ENCODE assay signal across 2 cellular contexts in the genomic region with DNA sequence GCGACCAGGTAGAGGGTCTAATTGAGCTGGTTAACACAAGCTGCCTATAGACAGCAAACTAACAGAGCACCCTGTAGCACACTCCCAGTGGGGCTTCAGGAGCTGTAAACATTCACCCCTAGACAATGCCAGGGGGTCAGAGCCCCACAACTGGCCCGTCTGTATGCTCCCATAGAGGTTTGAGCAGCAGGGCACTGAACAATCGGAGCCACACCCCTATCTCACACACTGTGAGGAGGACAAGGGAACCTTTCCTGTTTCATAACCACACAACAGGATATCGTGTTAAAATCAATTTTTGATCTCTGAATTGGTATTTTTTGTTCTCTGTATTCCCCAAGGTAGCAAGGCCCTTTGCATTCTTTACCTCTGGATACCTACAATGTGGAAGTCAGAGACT.
TF ChIP-seq lines count a peak whose summit lies in the region.

No MANE protein-coding gene starts in this region.

TF ChIP-seq in GM23338, 12 proteins besides CTCF, POLR2A, EP300 and RAD21:
- TF ChIP-seq ZNF114 (CRISPR knock-in tag; IDR thresholded peaks at IDR 0.05) (no peak), POLR2AphosphoS5 (IDR thresholded peaks at IDR 0.05; ENCODE audit: low read depth) (no peak), CREB1 (CRISPR knock-in tag; IDR thresholded peaks at IDR 0.05; ENCODE audit: low read depth) (no peak)
- TF ChIP-seq, protein P1, sequence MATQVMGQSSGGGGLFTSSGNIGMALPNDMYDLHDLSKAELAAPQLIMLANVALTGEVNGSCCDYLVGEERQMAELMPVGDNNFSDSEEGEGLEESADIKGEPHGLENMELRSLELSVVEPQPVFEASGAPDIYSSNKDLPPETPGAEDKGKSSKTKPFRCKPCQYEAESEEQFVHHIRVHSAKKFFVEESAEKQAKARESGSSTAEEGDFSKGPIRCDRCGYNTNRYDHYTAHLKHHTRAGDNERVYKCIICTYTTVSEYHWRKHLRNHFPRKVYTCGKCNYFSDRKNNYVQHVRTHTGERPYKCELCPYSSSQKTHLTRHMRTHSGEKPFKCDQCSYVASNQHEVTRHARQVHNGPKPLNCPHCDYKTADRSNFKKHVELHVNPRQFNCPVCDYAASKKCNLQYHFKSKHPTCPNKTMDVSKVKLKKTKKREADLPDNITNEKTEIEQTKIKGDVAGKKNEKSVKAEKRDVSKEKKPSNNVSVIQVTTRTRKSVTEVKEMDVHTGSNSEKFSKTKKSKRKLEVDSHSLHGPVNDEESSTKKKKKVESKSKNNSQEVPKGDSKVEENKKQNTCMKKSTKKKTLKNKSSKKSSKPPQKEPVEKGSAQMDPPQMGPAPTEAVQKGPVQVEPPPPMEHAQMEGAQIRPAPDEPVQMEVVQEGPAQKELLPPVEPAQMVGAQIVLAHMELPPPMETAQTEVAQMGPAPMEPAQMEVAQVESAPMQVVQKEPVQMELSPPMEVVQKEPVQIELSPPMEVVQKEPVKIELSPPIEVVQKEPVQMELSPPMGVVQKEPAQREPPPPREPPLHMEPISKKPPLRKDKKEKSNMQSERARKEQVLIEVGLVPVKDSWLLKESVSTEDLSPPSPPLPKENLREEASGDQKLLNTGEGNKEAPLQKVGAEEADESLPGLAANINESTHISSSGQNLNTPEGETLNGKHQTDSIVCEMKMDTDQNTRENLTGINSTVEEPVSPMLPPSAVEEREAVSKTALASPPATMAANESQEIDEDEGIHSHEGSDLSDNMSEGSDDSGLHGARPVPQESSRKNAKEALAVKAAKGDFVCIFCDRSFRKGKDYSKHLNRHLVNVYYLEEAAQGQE (IDR thresholded peaks at IDR 0.05; ENCODE audit: unreplicated experiment), result no peak

TF ChIP-seq in H1, 55 proteins besides CTCF, POLR2A, EP300 and RAD21:
- TF ChIP-seq BRCA1 (IDR thresholded peaks at IDR 0.05; ENCODE audit: low read depth, low read length), result no peak
- TF ChIP-seq, protein P2, sequence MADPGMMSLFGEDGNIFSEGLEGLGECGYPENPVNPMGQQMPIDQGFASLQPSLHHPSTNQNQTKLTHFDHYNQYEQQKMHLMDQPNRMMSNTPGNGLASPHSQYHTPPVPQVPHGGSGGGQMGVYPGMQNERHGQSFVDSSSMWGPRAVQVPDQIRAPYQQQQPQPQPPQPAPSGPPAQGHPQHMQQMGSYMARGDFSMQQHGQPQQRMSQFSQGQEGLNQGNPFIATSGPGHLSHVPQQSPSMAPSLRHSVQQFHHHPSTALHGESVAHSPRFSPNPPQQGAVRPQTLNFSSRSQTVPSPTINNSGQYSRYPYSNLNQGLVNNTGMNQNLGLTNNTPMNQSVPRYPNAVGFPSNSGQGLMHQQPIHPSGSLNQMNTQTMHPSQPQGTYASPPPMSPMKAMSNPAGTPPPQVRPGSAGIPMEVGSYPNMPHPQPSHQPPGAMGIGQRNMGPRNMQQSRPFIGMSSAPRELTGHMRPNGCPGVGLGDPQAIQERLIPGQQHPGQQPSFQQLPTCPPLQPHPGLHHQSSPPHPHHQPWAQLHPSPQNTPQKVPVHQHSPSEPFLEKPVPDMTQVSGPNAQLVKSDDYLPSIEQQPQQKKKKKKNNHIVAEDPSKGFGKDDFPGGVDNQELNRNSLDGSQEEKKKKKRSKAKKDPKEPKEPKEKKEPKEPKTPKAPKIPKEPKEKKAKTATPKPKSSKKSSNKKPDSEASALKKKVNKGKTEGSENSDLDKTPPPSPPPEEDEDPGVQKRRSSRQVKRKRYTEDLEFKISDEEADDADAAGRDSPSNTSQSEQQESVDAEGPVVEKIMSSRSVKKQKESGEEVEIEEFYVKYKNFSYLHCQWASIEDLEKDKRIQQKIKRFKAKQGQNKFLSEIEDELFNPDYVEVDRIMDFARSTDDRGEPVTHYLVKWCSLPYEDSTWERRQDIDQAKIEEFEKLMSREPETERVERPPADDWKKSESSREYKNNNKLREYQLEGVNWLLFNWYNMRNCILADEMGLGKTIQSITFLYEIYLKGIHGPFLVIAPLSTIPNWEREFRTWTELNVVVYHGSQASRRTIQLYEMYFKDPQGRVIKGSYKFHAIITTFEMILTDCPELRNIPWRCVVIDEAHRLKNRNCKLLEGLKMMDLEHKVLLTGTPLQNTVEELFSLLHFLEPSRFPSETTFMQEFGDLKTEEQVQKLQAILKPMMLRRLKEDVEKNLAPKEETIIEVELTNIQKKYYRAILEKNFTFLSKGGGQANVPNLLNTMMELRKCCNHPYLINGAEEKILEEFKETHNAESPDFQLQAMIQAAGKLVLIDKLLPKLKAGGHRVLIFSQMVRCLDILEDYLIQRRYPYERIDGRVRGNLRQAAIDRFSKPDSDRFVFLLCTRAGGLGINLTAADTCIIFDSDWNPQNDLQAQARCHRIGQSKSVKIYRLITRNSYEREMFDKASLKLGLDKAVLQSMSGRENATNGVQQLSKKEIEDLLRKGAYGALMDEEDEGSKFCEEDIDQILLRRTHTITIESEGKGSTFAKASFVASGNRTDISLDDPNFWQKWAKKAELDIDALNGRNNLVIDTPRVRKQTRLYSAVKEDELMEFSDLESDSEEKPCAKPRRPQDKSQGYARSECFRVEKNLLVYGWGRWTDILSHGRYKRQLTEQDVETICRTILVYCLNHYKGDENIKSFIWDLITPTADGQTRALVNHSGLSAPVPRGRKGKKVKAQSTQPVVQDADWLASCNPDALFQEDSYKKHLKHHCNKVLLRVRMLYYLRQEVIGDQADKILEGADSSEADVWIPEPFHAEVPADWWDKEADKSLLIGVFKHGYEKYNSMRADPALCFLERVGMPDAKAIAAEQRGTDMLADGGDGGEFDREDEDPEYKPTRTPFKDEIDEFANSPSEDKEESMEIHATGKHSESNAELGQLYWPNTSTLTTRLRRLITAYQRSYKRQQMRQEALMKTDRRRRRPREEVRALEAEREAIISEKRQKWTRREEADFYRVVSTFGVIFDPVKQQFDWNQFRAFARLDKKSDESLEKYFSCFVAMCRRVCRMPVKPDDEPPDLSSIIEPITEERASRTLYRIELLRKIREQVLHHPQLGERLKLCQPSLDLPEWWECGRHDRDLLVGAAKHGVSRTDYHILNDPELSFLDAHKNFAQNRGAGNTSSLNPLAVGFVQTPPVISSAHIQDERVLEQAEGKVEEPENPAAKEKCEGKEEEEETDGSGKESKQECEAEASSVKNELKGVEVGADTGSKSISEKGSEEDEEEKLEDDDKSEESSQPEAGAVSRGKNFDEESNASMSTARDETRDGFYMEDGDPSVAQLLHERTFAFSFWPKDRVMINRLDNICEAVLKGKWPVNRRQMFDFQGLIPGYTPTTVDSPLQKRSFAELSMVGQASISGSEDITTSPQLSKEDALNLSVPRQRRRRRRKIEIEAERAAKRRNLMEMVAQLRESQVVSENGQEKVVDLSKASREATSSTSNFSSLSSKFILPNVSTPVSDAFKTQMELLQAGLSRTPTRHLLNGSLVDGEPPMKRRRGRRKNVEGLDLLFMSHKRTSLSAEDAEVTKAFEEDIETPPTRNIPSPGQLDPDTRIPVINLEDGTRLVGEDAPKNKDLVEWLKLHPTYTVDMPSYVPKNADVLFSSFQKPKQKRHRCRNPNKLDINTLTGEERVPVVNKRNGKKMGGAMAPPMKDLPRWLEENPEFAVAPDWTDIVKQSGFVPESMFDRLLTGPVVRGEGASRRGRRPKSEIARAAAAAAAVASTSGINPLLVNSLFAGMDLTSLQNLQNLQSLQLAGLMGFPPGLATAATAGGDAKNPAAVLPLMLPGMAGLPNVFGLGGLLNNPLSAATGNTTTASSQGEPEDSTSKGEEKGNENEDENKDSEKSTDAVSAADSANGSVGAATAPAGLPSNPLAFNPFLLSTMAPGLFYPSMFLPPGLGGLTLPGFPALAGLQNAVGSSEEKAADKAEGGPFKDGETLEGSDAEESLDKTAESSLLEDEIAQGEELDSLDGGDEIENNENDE (IDR thresholded peaks at IDR 0.05; ENCODE audit: insufficient replicate concordance, low read length), result no peak
- TF ChIP-seq, protein P3, sequence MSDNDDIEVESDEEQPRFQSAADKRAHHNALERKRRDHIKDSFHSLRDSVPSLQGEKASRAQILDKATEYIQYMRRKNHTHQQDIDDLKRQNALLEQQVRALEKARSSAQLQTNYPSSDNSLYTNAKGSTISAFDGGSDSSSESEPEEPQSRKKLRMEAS (IDR thresholded peaks at IDR 0.05), result no peak
- TF ChIP-seq GTF2F1 (IDR thresholded peaks at IDR 0.05; ENCODE audit: borderline replicate concordance, low read depth, low read length), result no peak
- TF ChIP-seq KDM1A (IDR thresholded peaks at IDR 0.05; ENCODE audit: borderline replicate concordance, low read length), result no peak
- no peak for TF ChIP-seq RFX5 (IDR thresholded peaks at IDR 0.05; ENCODE audit: borderline replicate concordance, low read depth, low read length)
- TF ChIP-seq BCL11A (IDR thresholded peaks at IDR 0.05; ENCODE audit: low read depth in 2 of 2, low read length in 2 of 2), result no peak
- TF ChIP-seq CBX5 (IDR thresholded peaks at IDR 0.05; ENCODE audit: low read depth, low read length), result no peak
- TF ChIP-seq, protein P4, sequence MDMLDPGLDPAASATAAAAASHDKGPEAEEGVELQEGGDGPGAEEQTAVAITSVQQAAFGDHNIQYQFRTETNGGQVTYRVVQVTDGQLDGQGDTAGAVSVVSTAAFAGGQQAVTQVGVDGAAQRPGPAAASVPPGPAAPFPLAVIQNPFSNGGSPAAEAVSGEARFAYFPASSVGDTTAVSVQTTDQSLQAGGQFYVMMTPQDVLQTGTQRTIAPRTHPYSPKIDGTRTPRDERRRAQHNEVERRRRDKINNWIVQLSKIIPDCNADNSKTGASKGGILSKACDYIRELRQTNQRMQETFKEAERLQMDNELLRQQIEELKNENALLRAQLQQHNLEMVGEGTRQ (IDR thresholded peaks at IDR 0.05; ENCODE audit: low read length), result no peak
- no peak for TF ChIP-seq JUND (IDR thresholded peaks at IDR 0.05; ENCODE audit: low read length)
